Comparison of ENCODE assay signal across 28 cellular contexts in genomic region chr9:72297516-72297915, GRCh38.
"Had no signal": no experiment of that assay in that cellular context is flagged by ENCODE, and none has a peak within 500 bp of the region (broad histone marks: within the 10 kb centered on the region; RNA-seq: fewer than 3 reads in every experiment).

No MANE protein-coding gene starts in this region.

- DNase-seq: activated CD4-positive, alpha-beta memory T cell treated with anti-CD3 and anti-CD28 coated beads, Interleukin-2, amount 10 ng/mL, durations not matched to agents 7 days and 5 days; activated CD4-positive, alpha-beta T cell treated with anti-CD3 and anti-CD28 coated beads for 1 hour; activated CD4-positive, alpha-beta T cell treated with anti-CD3 and anti-CD28 coated beads, Interleukin-2, amount 10 ng/mL, durations not matched to agents 7 days and 5 days; activated naive CD4-positive, alpha-beta T cell; activated T-cell treated with anti-CD3 and anti-CD28 coated beads, Interleukin-2, amount 50 U/mL, for 48 hours; body of pancreas; effector CD8-positive, alpha-beta T cell; esophagus squamous epithelium; foreskin melanocyte; heart right ventricle; left ventricle myocardium inferior; nephron progenitor cell; right lobe of liver; stimulated activated CD4-positive, alpha-beta T cell treated with anti-CD3 and anti-CD28 coated beads, Interleukin-12 subunit alpha, Interleukin-12 subunit beta, amount 100 ng/mL, for 4 hours; stimulated activated CD4-positive, alpha-beta T cell treated with anti-CD3 and anti-CD28 coated beads, Interleukin-4, amount 100 ng/mL, for 24 hours; substantia nigra; T-helper 17 cell; T1000; upper lobe of left lung had no signal

- H3K27ac ChIP-seq: body of pancreas, epithelial cell of prostate, esophagus squamous epithelium, heart right ventricle, left ventricle myocardium inferior, neutrophil, right lobe of liver, upper lobe of left lung, vagina had no signal

- ATAC-seq: activated naive CD4-positive, alpha-beta T cell treated with anti-CD3 and anti-CD28 coated beads, Interleukin-2, amount 50 U/mL, for 72 hours; body of pancreas; heart right ventricle; stimulated activated effector memory CD8-positive, alpha-beta T cell treated with anti-CD3 and anti-CD28 coated beads, Interleukin-12 subunit alpha, Interleukin-12 subunit beta, amount 100 ng/mL, for 72 hours; T-helper 17 cell; WTC11 had no signal

- H3K36me3 ChIP-seq: esophagus squamous epithelium, heart right ventricle, left ventricle myocardium inferior, neutrophil, right lobe of liver, upper lobe of left lung, vagina had no signal

- H3K27me3 ChIP-seq: body of pancreas, esophagus squamous epithelium, heart right ventricle, neutrophil, right lobe of liver, upper lobe of left lung, vagina had no signal

- H3K4me3 ChIP-seq: body of pancreas, esophagus squamous epithelium, heart right ventricle, left ventricle myocardium inferior, lung, right lobe of liver, upper lobe of left lung, vagina had no signal

- FAIRE-seq: colon, endometrium had no signal

- H3K9me3 ChIP-seq: body of pancreas, esophagus squamous epithelium, heart right ventricle, left ventricle myocardium inferior, neutrophil, right lobe of liver, upper lobe of left lung, vagina had no signal
